11 cellular contexts compared by ENCODE assay signal in genomic region chr10:17024461-17024860, GRCh38.
DNase-seq lines count a peak whose midpoint lies in the region; ATAC-seq, FAIRE-seq and TF ChIP-seq lines count a peak whose summit lies in the region.
"Had no signal": no experiment of that assay in that cellular context is flagged by ENCODE, and none has a peak within 500 bp of the region (broad histone marks: within the 10 kb centered on the region; RNA-seq: fewer than 3 reads in every experiment).

No MANE protein-coding gene starts in this region.

- TF ChIP-seq CTCF in PC-3 (conservative IDR thresholded peaks at IDR 0.05; ENCODE audit: low read depth, low read length) (no peak), colonic mucosa (IDR thresholded peaks at IDR 0.05) (no peak), osteocyte (IDR thresholded peaks at IDR 0.05) (no peak)

- H3K27ac ChIP-seq in CD4-positive, CD25-positive, alpha-beta regulatory T cell (ENCODE audit: insufficient read depth, low read length, poor library complexity, severe bottlenecking) = peak overlapping the region; percentile 92
- peak overlapping the region; percentile 92 for H3K27ac ChIP-seq in PC-3 (ENCODE audit: low read length)
- H3K27ac ChIP-seq in colonic mucosa = peak overlapping the region; percentile 53

- peaks cover 67% of the 10 kb centered on the region for H3K4me1 ChIP-seq in CD4-positive, CD25-positive, alpha-beta regulatory T cell (ENCODE audit: control insufficient read depth, insufficient read depth, low read length, poor library complexity, severe bottlenecking)
- H3K4me1 ChIP-seq in PC-3 (ENCODE audit: insufficient read depth, low read length) (peaks cover 50% of the 10 kb centered on the region), colonic mucosa (no peaks in the 10 kb centered on the region)

- H2AFZ ChIP-seq in PC-3 (ENCODE audit: low read length) = no peak overlapping the region

- no peaks in the 10 kb centered on the region for H3K36me3 ChIP-seq in CD4-positive, CD25-positive, alpha-beta regulatory T cell (ENCODE audit: control insufficient read depth, insufficient read depth, low read length)
- H3K36me3 ChIP-seq in PC-3 (ENCODE audit: low read depth, low read length) (no peaks in the 10 kb centered on the region), colonic mucosa (no peaks in the 10 kb centered on the region)

- H3K4me2 ChIP-seq in PC-3 (ENCODE audit: low read length) = no peak overlapping the region

- no peaks in the 10 kb centered on the region for H3F3A ChIP-seq in PC-3 (ENCODE audit: low read length, unreplicated experiment)

- H3K9me3 ChIP-seq in CD4-positive, CD25-positive, alpha-beta regulatory T cell (ENCODE audit: control insufficient read depth in 2 of 2, low read length in 2 of 2) = no peaks in the 10 kb centered on the region
- no peaks in the 10 kb centered on the region for H3K9me3 ChIP-seq in PC-3 (ENCODE audit: low read length)
- H3K9me3 ChIP-seq in colonic mucosa = no peaks in the 10 kb centered on the region

- H3K9ac ChIP-seq in PC-3 (ENCODE audit: low read length) (peak overlapping the region; percentile 68), colonic mucosa (ENCODE audit: low read depth in 2 of 2, low read length in 2 of 2) (no peak overlapping the region)

- intact Hi-C loops in PC-3 (cut with micrococcal nuclease) = loop anchor here (10.0 kb wide), 2 partner anchors 150 to 180 kb away; no protein-coding TSS in a partner anchor
- intact Hi-C loops in colonic mucosa (cut with DNase I) = no loop called here

- POLR2A ChIA-PET in PC-3 (lab: Charles Lee; ENCODE audit: unreplicated experiment) = interaction anchor here (0.7 kb wide), 1 partner anchor 186 kb away, joined by 7 read pairs; no protein-coding TSS in a partner anchor

- no peak for ATAC-seq in CD4-positive, CD25-positive, alpha-beta regulatory T cell (ENCODE audit: low read depth in 2 of 2)
- no peak for ATAC-seq in PC-3

- peaks cover 26 to 73% (median 45%) of the 10 kb centered on the region in 4 donors for H3K4me1 Mint-ChIP-seq in CD4-positive, CD25-positive, alpha-beta regulatory T cell
- H3K4me1 Mint-ChIP-seq in osteocyte (ENCODE audit: unreplicated experiment) = peaks cover 57% of the 10 kb centered on the region

- CTCF ChIA-PET in PC-3 (lab: Charles Lee) = no interaction called here

- no peaks in the 10 kb centered on the region for H3K9me3 Mint-ChIP-seq in CD4-positive, CD25-positive, alpha-beta regulatory T cell
- no peaks in the 10 kb centered on the region for H3K9me3 Mint-ChIP-seq in osteocyte (ENCODE audit: unreplicated experiment)

- H3K4me3 Mint-ChIP-seq in CD4-positive, CD25-positive, alpha-beta regulatory T cell = peak overlapping the region in 2 of 4 donors; percentile 13 to 61
- H3K4me3 Mint-ChIP-seq in osteocyte (ENCODE audit: unreplicated experiment) = no peak overlapping the region

- no peak overlapping the region for H3K4me3 ChIP-seq in CD4-positive, CD25-positive, alpha-beta regulatory T cell (ENCODE audit: low read depth, low read length)
- H3K4me3 ChIP-seq in PC-3 (ENCODE audit: low read length) (no peak overlapping the region), colonic mucosa (no peak overlapping the region)
- H3K4me3 ChIP-seq: coronary artery had no signal

- peaks cover 3% of the 10 kb centered on the region for H3K36me3 Mint-ChIP-seq in CD4-positive, CD25-positive, alpha-beta regulatory T cell
- H3K36me3 Mint-ChIP-seq in osteocyte (ENCODE audit: unreplicated experiment) = no peaks in the 10 kb centered on the region

- FAIRE-seq in H54 (lab: Jason Lieb, UNC) = no peak

- H3K79me2 ChIP-seq in PC-3 (ENCODE audit: low read length) = no peaks in the 10 kb centered on the region

- no peaks in the 10 kb centered on the region for H3K27me3 Mint-ChIP-seq in CD4-positive, CD25-positive, alpha-beta regulatory T cell
- H3K27me3 Mint-ChIP-seq in osteocyte (ENCODE audit: unreplicated experiment) = no peaks in the 10 kb centered on the region

- no TSS peak for BruUV-seq in PC-3 (replicated peaks; lab: Mats Ljungman, UMichigan)

- no peak for DNase-seq in CD4-positive, CD25-positive, alpha-beta regulatory T cell
- no peak for DNase-seq in PC-3
- no peak for DNase-seq in colonic mucosa
- DNase-seq in osteocyte (ENCODE audit: extremely low spot score, unreplicated experiment) = no peak
- DNase-seq in cerebellum (ENCODE audit: low spot score) = no peak
- DNase-seq in UCSD-AML1 (lab: John Stamatoyannopoulos, UW; ENCODE audit: unreplicated experiment) = no peak
- no peak for DNase-seq in H54 (ENCODE audit: insufficient read length, low spot score)
- no peak for DNase-seq in OCI-M1 (lab: John Stamatoyannopoulos, UW)
- DNase-seq: Calu3, NCI-H446 treated with DMSO at 0.1 percent for 48 hours had no signal

- TF ChIP-seq POLR2A in H54 (IDR thresholded peaks at IDR 0.05; ENCODE audit: low read depth, low read length) = no peak

- no peaks in the 10 kb centered on the region for H4K20me1 ChIP-seq in PC-3 (ENCODE audit: low read length)

- H3K9me2 ChIP-seq in PC-3 (replicated peaks; ENCODE audit: low read length) = no peaks in the 10 kb centered on the region

- peak overlapping the region; percentile 87 to 91 (median 89) for H3K27ac Mint-ChIP-seq in CD4-positive, CD25-positive, alpha-beta regulatory T cell
- peak overlapping the region; percentile 98 for H3K27ac Mint-ChIP-seq in osteocyte (ENCODE audit: unreplicated experiment)

- H3K27me3 ChIP-seq in CD4-positive, CD25-positive, alpha-beta regulatory T cell (ENCODE audit: control insufficient read depth, insufficient read depth, low read length) = no peaks in the 10 kb centered on the region
- H3K27me3 ChIP-seq in PC-3 (ENCODE audit: low read length) (no peaks in the 10 kb centered on the region), colonic mucosa (no peaks in the 10 kb centered on the region)
